In genomic region chr9:121288874-121289553, GRCh38 we compare ENCODE assay signal across 9 cellular contexts. TPM values are rescaled to one million over a fixed set of nuclear protein-coding genes. Genes with fewer than 3 reads are reported as not detected.
A peak's percentile ranks its signal among the peaks of the same experiment; 100 is the strongest.
DNase-seq lines count a peak whose midpoint lies in the region; ATAC-seq, FAIRE-seq and TF ChIP-seq lines count a peak whose summit lies in the region.
"Had no signal": no experiment of that assay in that cellular context is flagged by ENCODE, and none has a peak within 500 bp of the region (broad histone marks: within the 10 kb centered on the region; RNA-seq: fewer than 3 reads in every experiment).

No MANE protein-coding gene starts in this region.

- H3K27ac ChIP-seq in pancreas: peak overlapping the region; percentile 56 to 89 (median 78)

- ATAC-seq in pancreas: peak; percentile 57 to 70 (median 60)
- ATAC-seq: GM12878 had no signal

- no peak overlapping the region for H3K4me3 ChIP-seq in pancreas
- H3K4me3 ChIP-seq: GM12878 had no signal

- no peak overlapping the region for H3K27ac Mint-ChIP-seq in activated T-helper 2 cell treated with anti-CD3 and anti-CD28 coated beads, Interferon-gamma antibody, Interleukin-2, Interleukin-4, amounts not matched to agents 10 μg/mL and 5 μg/mL and 100 μg/mL, durations not matched to agents 14 hours and 24 hours and 36 hours

- H3K4me1 Mint-ChIP-seq in activated T-helper 2 cell treated with anti-CD3 and anti-CD28 coated beads, Interferon-gamma antibody, Interleukin-2, Interleukin-4, amounts not matched to agents 10 μg/mL and 5 μg/mL and 100 μg/mL, durations not matched to agents 14 hours and 24 hours and 36 hours (ENCODE audit: low read depth): peaks cover 23% of the 10 kb centered on the region

- no peaks in the 10 kb centered on the region for H3K9me3 ChIP-seq in pancreas

- DNase-seq in Caki2 (ENCODE audit: low read depth) (peak; percentile 68), SK-MEL-5 (ENCODE audit: low read depth, low spot score) (peak; percentile 68), head of caudate nucleus (peak in 39 of 42 donors; percentile 37 to 91 (median 72)), pancreas (peak in 4 of 6 donors; percentile 47 to 64 (median 53)), UCSD-AML1 (lab: John Stamatoyannopoulos, UW; ENCODE audit: unreplicated experiment) (no peak), NK-92 (lab: John Stamatoyannopoulos, UW; ENCODE audit: unreplicated experiment) (no peak), DMS114 treated with DMSO at 0.1 percent for 48 hours (lab: John Stamatoyannopoulos, UW; ENCODE audit: unreplicated experiment) (no peak)
- no peak for DNase-seq in activated T-helper 2 cell treated with anti-CD3 and anti-CD28 coated beads, Interferon-gamma antibody, Interleukin-2, Interleukin-4, amounts not matched to agents 10 μg/mL and 5 μg/mL and 100 μg/mL, durations not matched to agents 14 hours and 24 hours and 36 hours (ENCODE audit: low spot score)

- intact Hi-C loops in head of caudate nucleus (cut with DNase I): no loop called here
- intact Hi-C loops in pancreas (cut with DNase I): no loop called here
- intact Hi-C loops in activated T-helper 2 cell treated with anti-CD3 and anti-CD28 coated beads, Interferon-gamma antibody, Interleukin-2, Interleukin-4, amounts not matched to agents 10 μg/mL and 5 μg/mL and 100 μg/mL, durations not matched to agents 14 hours and 24 hours and 36 hours (cut with micrococcal nuclease): no loop called here

- peaks cover 14 to 41% (median 15%) of the 10 kb centered on the region in 3 donors for H3K4me1 ChIP-seq in pancreas

- TF ChIP-seq CTCF in pancreas (IDR thresholded peaks at IDR 0.05): no peak

- H3K36me3 Mint-ChIP-seq in activated T-helper 2 cell treated with anti-CD3 and anti-CD28 coated beads, Interferon-gamma antibody, Interleukin-2, Interleukin-4, amounts not matched to agents 10 μg/mL and 5 μg/mL and 100 μg/mL, durations not matched to agents 14 hours and 24 hours and 36 hours (ENCODE audit: low read depth): no peaks in the 10 kb centered on the region

- no peaks in the 10 kb centered on the region for H3K9me3 Mint-ChIP-seq in activated T-helper 2 cell treated with anti-CD3 and anti-CD28 coated beads, Interferon-gamma antibody, Interleukin-2, Interleukin-4, amounts not matched to agents 10 μg/mL and 5 μg/mL and 100 μg/mL, durations not matched to agents 14 hours and 24 hours and 36 hours

- in situ Hi-C loops in Caki2 (cut with HindIII; ENCODE audit: low pct_unique_long_range_greater_than_20kb, low sequenced_read_pairs) (no loop called here), SK-MEL-5 (cut with HindIII; ENCODE audit: low pct_unique_long_range_greater_than_20kb, low sequenced_read_pairs) (no loop called here)

- no peaks in the 10 kb centered on the region for H3K27me3 ChIP-seq in pancreas

- H3K36me3 ChIP-seq in pancreas: no peaks in the 10 kb centered on the region

- FAIRE-seq in pancreas (lab: Jason Lieb, UNC): no peak
- FAIRE-seq: GM12878 had no signal

- 62 to 70% methylated on average over 9 of the region's 9 CpGs for WGBS in pancreas, 2 donors

- H3K27me3 Mint-ChIP-seq in activated T-helper 2 cell treated with anti-CD3 and anti-CD28 coated beads, Interferon-gamma antibody, Interleukin-2, Interleukin-4, amounts not matched to agents 10 μg/mL and 5 μg/mL and 100 μg/mL, durations not matched to agents 14 hours and 24 hours and 36 hours (ENCODE audit: low read depth): no peaks in the 10 kb centered on the region

- H3K4me3 Mint-ChIP-seq in activated T-helper 2 cell treated with anti-CD3 and anti-CD28 coated beads, Interferon-gamma antibody, Interleukin-2, Interleukin-4, amounts not matched to agents 10 μg/mL and 5 μg/mL and 100 μg/mL, durations not matched to agents 14 hours and 24 hours and 36 hours (ENCODE audit: low read depth): no peak overlapping the region

RNA-seq across cellular contexts. Expression of gene GSN, which starts 21.1 kb away (rescaled TPM):
- 8.7 and 13.8 TPM in 2 replicates for total RNA-seq in Caki2 (2014; rRNA removed; shearing (Covaris generic); ENCODE audit: low replicate concordance)
- total RNA-seq in SK-MEL-5 (2014; rRNA removed; shearing (Covaris generic)): 343 and 358 TPM in 2 replicates
- polyA plus RNA-seq in SK-MEL-5 (2015; cell fraction: cytosol; rRNA removed): 425 and 531 TPM in 2 replicates
- 175 and 210 TPM in 2 replicates for polyA plus RNA-seq in SK-MEL-5 (2015; cell fraction: nucleus; rRNA removed)
- 100 to 1,000 TPM in 3 of 6 donors, 10 to 100 TPM in 3; 44.0 to 190 (median 97.8) TPM for total RNA-seq in pancreas
- polyA plus RNA-seq in pancreas: 100 to 1,000 TPM; 154 to 193 TPM
- total RNA-seq in activated T-helper 2 cell treated with anti-CD3 and anti-CD28 coated beads, Interferon-gamma antibody, Interleukin-2, Interleukin-4, amounts not matched to agents 10 μg/mL and 5 μg/mL and 100 μg/mL, durations not matched to agents 14 hours and 24 hours and 36 hours: 1.1 and 1.9 TPM in 2 replicates

Comparison
In these comparisons a context has a peak if more than half of its experiments do, and no peak if none do; other contexts are left out.
1. DNase-seq: peak in Caki2 (single experiment), SK-MEL-5 (single experiment), head of caudate nucleus (39 of 42) and pancreas (4 of 6); none in UCSD-AML1 (single experiment), NK-92 (single experiment), activated T-helper 2 cell treated with anti-CD3 and anti-CD28 coated beads, Interferon-gamma antibody, Interleukin-2, Interleukin-4, amounts not matched to agents 10 μg/mL and 5 μg/mL and 100 μg/mL, durations not matched to agents 14 hours and 24 hours and 36 hours (single experiment) and DMS114 treated with DMSO at 0.1 percent for 48 hours (single experiment).